ENCODE assay signal across 13 cellular contexts in the genomic region with DNA sequence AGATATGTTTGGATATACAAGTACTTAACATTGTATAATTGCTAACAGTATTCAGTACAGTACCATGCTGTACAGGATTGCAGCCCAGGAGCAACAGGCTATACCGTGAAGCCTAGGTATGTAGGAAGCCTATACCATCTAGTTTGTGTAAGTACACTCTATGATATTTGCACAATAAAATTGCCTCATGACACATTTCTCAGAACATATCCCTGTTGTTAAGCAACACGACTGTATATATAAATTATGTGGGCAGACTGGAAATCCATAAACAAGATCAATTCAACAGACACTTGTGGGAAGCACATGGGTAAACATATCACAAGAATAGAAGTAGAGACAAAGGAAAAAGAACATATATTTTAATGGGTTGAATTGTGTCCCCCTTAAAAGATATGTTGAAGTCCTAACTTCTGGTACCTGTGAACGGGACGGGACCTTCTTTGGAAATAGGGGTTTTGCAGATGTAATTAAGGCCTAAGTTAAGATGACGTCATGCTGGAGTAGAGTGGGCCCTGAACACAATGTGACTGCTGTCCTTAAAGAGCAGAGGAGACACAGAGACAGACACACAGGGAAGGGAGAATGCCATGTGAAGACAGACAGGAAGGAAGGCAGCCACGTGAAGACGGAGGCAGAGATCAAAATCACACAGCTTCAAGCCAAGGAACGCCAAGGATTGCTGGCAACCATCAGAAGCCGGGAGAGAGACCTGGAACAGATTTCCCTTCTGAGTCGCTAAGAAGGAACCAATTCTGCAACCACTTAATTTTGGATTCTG.
DNase-seq lines count a peak whose midpoint lies in the region; ATAC-seq and TF ChIP-seq lines count a peak whose summit lies in the region.
"Had no signal": no experiment of that assay in that cellular context is flagged by ENCODE, and none has a peak within 500 bp of the region (broad histone marks: within the 10 kb centered on the region; RNA-seq: fewer than 3 reads in every experiment).

No MANE protein-coding gene starts in this region.

- in situ Hi-C loops in mammary epithelial cell (cut with MboI; ENCODE audit: low sequenced_read_pairs in 2 of 2): no loop called here

- no peaks in the 10 kb centered on the region for H3K79me2 ChIP-seq in mammary epithelial cell (ENCODE audit: insufficient read depth, low read length)

- H3K18ac ChIP-seq in mesenchymal stem cell (ENCODE audit: low read depth in 1 of 2, low read length in 2 of 2): no peak overlapping the region

- no peaks in the 10 kb centered on the region for H3K79me1 ChIP-seq in mesenchymal stem cell (replicated peaks; ENCODE audit: low read length, poor library complexity, severe bottlenecking)

- H2BK15ac ChIP-seq in mesenchymal stem cell (ENCODE audit: low read depth, poor library complexity, severe bottlenecking): no peak overlapping the region

- dilution Hi-C loops in mammary epithelial cell (cut with HindIII; ENCODE audit: low sequenced_read_pairs): no loop called here

- H2AK5ac ChIP-seq in mesenchymal stem cell (ENCODE audit: low read length, severe bottlenecking): no peak overlapping the region

- no peak for ATAC-seq in HG03159 (IDR thresholded peaks at IDR 0.05; ENCODE audit: unreplicated experiment)

- no peak overlapping the region for H3K4me3 ChIP-seq in mammary epithelial cell (replicated peaks in 1 of 3; ENCODE audit: insufficient read depth in 1 of 3, low read depth in 2 of 3, low read length in 3 of 3)
- peak overlapping the region in 1 of 2 experiments; percentile 3 for H3K4me3 ChIP-seq in mesenchymal stem cell (ENCODE audit: insufficient read depth in 1 of 2, low read depth in 1 of 2, low read length in 2 of 2)

- H3K36me3 ChIP-seq in mammary epithelial cell (ENCODE audit: insufficient read depth, low read length) (no peaks in the 10 kb centered on the region), mesenchymal stem cell (ENCODE audit: control insufficient read depth in 1 of 2, insufficient read depth in 2 of 2, low read depth in 1 of 2, low read length in 2 of 2) (no peaks in the 10 kb centered on the region)

- intact Hi-C loops in mammary epithelial cell (cut with micrococcal nuclease) (no loop called here), posterior vena cava (cut with DNase I) (no loop called here)

- WGBS in mammary epithelial cell (ENCODE audit: low coverage, missing lambda C conversion rate): 49% methylated on average over 10 of the region's 10 CpGs
- WGBS in mesenchymal stem cell: 78% methylated on average over 8 of the region's 10 CpGs

- H3K27ac ChIP-seq in mammary epithelial cell (ENCODE audit: insufficient read depth, low read depth, low read length) (no peak overlapping the region), mesenchymal stem cell (ENCODE audit: low read length, poor library complexity, severe bottlenecking) (no peak overlapping the region)
- H3K27ac ChIP-seq: HL-60 had no signal

- CTCF ChIA-PET in mammary epithelial cell (lab: Charles Lee; ENCODE audit: low non-redundant PET): no interaction called here

- H4K8ac ChIP-seq in mesenchymal stem cell (ENCODE audit: low read length): no peak overlapping the region

- H2BK5ac ChIP-seq in mesenchymal stem cell (ENCODE audit: low read depth, low read length, poor library complexity, severe bottlenecking): no peak overlapping the region

- no peaks in the 10 kb centered on the region for H3K27me3 ChIP-seq in mammary epithelial cell (ENCODE audit: insufficient read depth, low read length)
- H3K27me3 ChIP-seq in mesenchymal stem cell (ENCODE audit: control insufficient read depth in 1 of 2, insufficient read depth in 1 of 2, low read length in 2 of 2): no peaks in the 10 kb centered on the region

- no peak overlapping the region for H3K23ac ChIP-seq in mesenchymal stem cell (ENCODE audit: low read length in 2 of 2)

- H3K4me1 ChIP-seq in mammary epithelial cell (ENCODE audit: insufficient read depth, low read length): no peaks in the 10 kb centered on the region
- no peaks in the 10 kb centered on the region for H3K4me1 ChIP-seq in mesenchymal stem cell (ENCODE audit: control insufficient read depth, insufficient read depth, low read depth, low read length)

- no peak overlapping the region for H3K4me2 ChIP-seq in mammary epithelial cell (ENCODE audit: insufficient read depth, low read depth, low read length)
- no peak overlapping the region for H3K4me2 ChIP-seq in mesenchymal stem cell (ENCODE audit: low read length, poor library complexity, severe bottlenecking)

- peak overlapping the region in 1 of 2 experiments; percentile 31 for H2BK12ac ChIP-seq in mesenchymal stem cell (ENCODE audit: low read length in 2 of 2)

- H2AFZ ChIP-seq in mammary epithelial cell (ENCODE audit: low read depth, low read length) (peak overlapping the region; percentile 73), mesenchymal stem cell (ENCODE audit: low read depth, low read length) (no peak overlapping the region)

- H2BK120ac ChIP-seq in mesenchymal stem cell (ENCODE audit: low read depth, low read length): no peak overlapping the region

- no peaks in the 10 kb centered on the region for H3K9me3 ChIP-seq in mammary epithelial cell (replicated peaks; ENCODE audit: insufficient read depth, low read length)
- no peaks in the 10 kb centered on the region for H3K9me3 ChIP-seq in mesenchymal stem cell (ENCODE audit: control insufficient read depth, low read length)

- no TSS peak for BruUV-seq in mammary epithelial cell (replicated peaks; lab: Mats Ljungman, UMichigan)

- H3K9ac ChIP-seq in mammary epithelial cell (ENCODE audit: insufficient read depth, low read length) (no peak overlapping the region), mesenchymal stem cell (ENCODE audit: low read length) (peak overlapping the region; percentile 57)

- H4K20me1 ChIP-seq in mammary epithelial cell (ENCODE audit: insufficient read depth, low read length): no peaks in the 10 kb centered on the region

- H3K14ac ChIP-seq in mesenchymal stem cell (ENCODE audit: low read length in 2 of 2): peak overlapping the region in 1 of 2 experiments; percentile 55

- DNase-seq in AG08396 (ENCODE audit: low spot score): peak; percentile 10
- DNase-seq in GM04504 (ENCODE audit: low read depth): peak; percentile 14
- no peak for DNase-seq in mammary epithelial cell
- peak; percentile 59 for DNase-seq in mesenchymal stem cell
- no peak for DNase-seq in SKM-1 treated with dmso at 0.1 percent for 144 hours (lab: John Stamatoyannopoulos, UW; ENCODE audit: unreplicated experiment)
- DNase-seq in posterior vena cava (ENCODE audit: low spot score): no peak
- DNase-seq in activated CD4-positive, CD25-positive, alpha-beta regulatory T cell (lab: John Stamatoyannopoulos, UW): no peak
- DNase-seq: activated CD4-positive, alpha-beta memory T cell treated with anti-CD3 and anti-CD28 coated beads, Interleukin-2, amount 10 ng/mL, durations not matched to agents 7 days and 5 days; DND-41; NCI-H146; stimulated activated CD4-positive, alpha-beta T cell treated with anti-CD3 and anti-CD28 coated beads, Interleukin-1b, Interleukin-23, amount 100 ng/mL, for 48 hours had no signal

- peak overlapping the region in 1 of 2 experiments; percentile 28 for H3K4ac ChIP-seq in mesenchymal stem cell (ENCODE audit: low read depth in 1 of 2, low read length in 2 of 2)

- no peak for TF ChIP-seq CTCF in mammary epithelial cell (conservative IDR thresholded peaks at IDR 0.05 in 1 of 2, IDR thresholded peaks at IDR 0.05 in 1 of 2; ENCODE audit: extremely low read depth in 1 of 2, insufficient read depth in 1 of 2, low read depth in 1 of 2, low read length in 2 of 2)

- H4K91ac ChIP-seq in mesenchymal stem cell (ENCODE audit: low read length): no peak overlapping the region

Comparison
In these comparisons a context has a peak if more than half of its experiments do, and no peak if none do; other contexts are left out.
1. DNase-seq: peak in AG08396 (single experiment), GM04504 (single experiment) and mesenchymal stem cell (single experiment); none in mammary epithelial cell (single experiment), SKM-1 treated with dmso at 0.1 percent for 144 hours (single experiment), posterior vena cava (single experiment) and activated CD4-positive, CD25-positive, alpha-beta regulatory T cell (0 of 4).